8 cellular contexts compared by ENCODE assay signal in genomic region chr6:31901953-31902643, GRCh38. TPM values are rescaled to one million over a fixed set of nuclear protein-coding genes. Genes with fewer than 3 reads are reported as not detected.
DNase-seq lines count a peak whose midpoint lies in the region; ATAC-seq, FAIRE-seq and TF ChIP-seq lines count a peak whose summit lies in the region.

A gene with protein sequence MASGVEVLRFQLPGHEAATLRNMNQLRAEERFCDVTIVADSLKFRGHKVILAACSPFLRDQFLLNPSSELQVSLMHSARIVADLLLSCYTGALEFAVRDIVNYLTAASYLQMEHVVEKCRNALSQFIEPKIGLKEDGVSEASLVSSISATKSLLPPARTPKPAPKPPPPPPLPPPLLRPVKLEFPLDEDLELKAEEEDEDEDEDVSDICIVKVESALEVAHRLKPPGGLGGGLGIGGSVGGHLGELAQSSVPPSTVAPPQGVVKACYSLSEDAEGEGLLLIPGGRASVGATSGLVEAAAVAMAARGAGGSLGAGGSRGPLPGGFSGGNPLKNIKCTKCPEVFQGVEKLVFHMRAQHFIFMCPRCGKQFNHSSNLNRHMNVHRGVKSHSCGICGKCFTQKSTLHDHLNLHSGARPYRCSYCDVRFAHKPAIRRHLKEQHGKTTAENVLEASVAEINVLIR (minus strand): TSS chr6:31902086. CDS start chr6:31901305, 781 bp downstream.

- no peaks in the 10 kb centered on the region for H3K27me3 Mint-ChIP-seq in chondrocyte (ENCODE audit: low read depth)

- ATAC-seq in HG03354 (IDR thresholded peaks at IDR 0.05; ENCODE audit: poor library complexity, severe bottlenecking, unreplicated experiment): peak; percentile 47
- no peak for ATAC-seq in GM21367 (IDR thresholded peaks at IDR 0.05; ENCODE audit: unreplicated experiment)

- TF ChIP-seq CTCF in chondrocyte (IDR thresholded peaks at IDR 0.05): no peak

- H3K27ac Mint-ChIP-seq in chondrocyte (ENCODE audit: unreplicated experiment): peak within 1 kb of the TSS; percentile 86

- peak; percentile 83 for FAIRE-seq in GM12892 (lab: Jason Lieb, UNC)

- peaks cover 26% of the 10 kb centered on the region for H3K4me1 Mint-ChIP-seq in chondrocyte (ENCODE audit: low read depth)

- no peak for TF ChIP-seq POLR2A in GM12892 (IDR thresholded peaks at IDR 0.05; ENCODE audit: low read depth, low read length)

- H3K9me3 Mint-ChIP-seq in chondrocyte (ENCODE audit: low read depth): no peaks in the 10 kb centered on the region

- DNase-seq in GM12892 (ENCODE audit: insufficient read length) (peak; percentile 83), NCI-H510A treated with DMSO at 0.1 percent for 48 hours (lab: John Stamatoyannopoulos, UW) (peak; percentile 96), chondrocyte (ENCODE audit: low spot score) (no peak), kidney glomerular epithelial cell (lab: John Stamatoyannopoulos, UW) (peak; percentile 78)
- DNase-seq in activated CD4-positive, alpha-beta T cell treated with anti-CD3 and anti-CD28 coated beads for 4 hours: peak; percentile 75 to 83
- DNase-seq in stimulated activated CD4-positive, alpha-beta T cell treated with anti-CD3 and anti-CD28 coated beads, Interleukin-15, amount 100 ng/mL, for 1 hour (ENCODE audit: low read depth in 1 of 2, low spot score in 1 of 2): peak; percentile 68 to 79

- H3K4me3 Mint-ChIP-seq in chondrocyte (ENCODE audit: unreplicated experiment): peak within 1 kb of the TSS; percentile 73

- H3K36me3 Mint-ChIP-seq in chondrocyte (ENCODE audit: low read depth): no peaks in the 10 kb centered on the region

RNA-seq across cellular contexts. Expression of the gene that starts here (rescaled TPM):
- 2.1 TPM for polyA plus RNA-seq in GM12892 (2012; ENCODE audit: missing spikeins)
- 6.3 to 7.6 TPM (median 6.7 TPM) in 3 replicates for total RNA-seq in chondrocyte
